10 cellular contexts compared by ENCODE assay signal in the genomic region with DNA sequence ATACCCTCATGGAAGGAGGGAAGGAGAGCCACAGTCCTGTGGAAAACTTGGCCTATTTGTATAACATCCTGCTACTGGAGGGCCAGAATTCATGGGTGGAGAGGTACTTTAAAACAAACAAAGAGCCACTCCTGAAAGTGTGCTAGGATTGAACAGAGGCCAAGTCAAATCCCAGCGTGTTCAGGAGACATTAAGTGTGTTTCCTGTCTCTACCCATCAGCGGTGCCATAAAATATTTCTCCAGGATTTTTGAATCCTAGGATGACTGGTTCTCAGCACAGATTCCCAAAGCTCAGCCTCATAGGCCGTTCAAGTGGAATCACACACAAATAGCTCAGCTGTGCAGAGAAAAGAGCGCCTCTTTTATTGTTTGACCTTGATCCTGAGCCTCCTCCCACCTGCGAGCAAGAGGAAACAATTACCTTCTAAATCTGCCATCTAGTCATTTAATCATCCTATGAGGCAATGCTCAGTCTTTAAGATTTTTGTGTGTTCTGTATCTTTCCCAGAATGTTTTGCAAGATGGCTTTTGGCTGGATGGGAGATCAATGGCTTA. TPM values are rescaled to one million over a fixed set of nuclear protein-coding genes. Genes with fewer than 3 reads are reported as not detected.
A peak's percentile ranks its signal among the peaks of the same experiment; 100 is the strongest.
DNase-seq lines count a peak whose midpoint lies in the region; ATAC-seq, FAIRE-seq and TF ChIP-seq lines count a peak whose summit lies in the region.
"Had no signal": no experiment of that assay in that cellular context is flagged by ENCODE, and none has a peak within 500 bp of the region (broad histone marks: within the 10 kb centered on the region; RNA-seq: fewer than 3 reads in every experiment).

No MANE protein-coding gene starts in this region.

- H3K9me1 ChIP-seq in endothelial cell of umbilical vein (replicated peaks; ENCODE audit: control insufficient read depth, extremely low read depth, insufficient read depth, low read length), result no peaks in the 10 kb centered on the region

- H2AFZ ChIP-seq in endothelial cell of umbilical vein (ENCODE audit: low read depth, low read length) (peak overlapping the region; percentile 88), neuron (ENCODE audit: low read depth, low read length) (peak overlapping the region; percentile 83)

- H3K9ac ChIP-seq in BLaER1 treated with 17β-estradiol and CSF1 and Interleukin-3, amounts not matched to agents 10 nM and 100 nM, result peak overlapping the region in 10 of 11 experiments; percentile 36 to 64 (median 62); a peak in 16 of 22 replicates
- peak overlapping the region; percentile 80 for H3K9ac ChIP-seq in endothelial cell of umbilical vein (replicated peaks; ENCODE audit: extremely low read depth, insufficient read depth, low read length)
- H3K9ac ChIP-seq: KMS-11 had no signal

- peaks cover 13 to 32% (median 24%) of the 10 kb centered on the region in 10 experiments for H3K4me1 ChIP-seq in BLaER1 treated with 17β-estradiol and CSF1 and Interleukin-3, amounts not matched to agents 10 nM and 100 nM
- H3K4me1 ChIP-seq in endothelial cell of umbilical vein (ENCODE audit: control insufficient read depth, extremely low read depth, insufficient read depth, low read length) (peaks cover 15% of the 10 kb centered on the region), neuron (ENCODE audit: insufficient read depth, low read length) (peaks cover 17% of the 10 kb centered on the region)

- CTCF ChIA-PET in endothelial cell of umbilical vein (lab: Charles Lee), result interaction anchor here (0.7 to 2.6 kb wide), 7 partner anchors 12 to 81 kb away, joined by 3 to 11 read pairs (median 4); a partner anchor contains a TSS

- POLR2A ChIA-PET in endothelial cell of umbilical vein (lab: Charles Lee), result interaction anchor here (0.5 to 1.7 kb wide), 4 partner anchors 11 to 35 kb away, joined by 3 to 6 read pairs (median 4); no protein-coding TSS in a partner anchor

- ATAC-seq in GM18873 (IDR thresholded peaks at IDR 0.05; ENCODE audit: low FRiP score, unreplicated experiment), result no peak

- peaks cover 19 to 34% (median 29%) of the 10 kb centered on the region in 11 experiments for H3K9me3 ChIP-seq in BLaER1 treated with 17β-estradiol and CSF1 and Interleukin-3, amounts not matched to agents 10 nM and 100 nM (replicated peaks in 1 of 11)
- peaks cover 5% of the 10 kb centered on the region for H3K9me3 ChIP-seq in endothelial cell of umbilical vein (replicated peaks; ENCODE audit: control insufficient read depth, insufficient read depth, low read length)
- peaks cover 6% of the 10 kb centered on the region for H3K9me3 ChIP-seq in neuron (ENCODE audit: low read length)

- intact Hi-C loops in endothelial cell of umbilical vein (cut with micrococcal nuclease), result loop anchor here (1.0 to 5.0 kb wide), 2 partner anchors 8 to 37 kb away; no protein-coding TSS in a partner anchor

- peak overlapping the region; percentile 18 to 78 (median 71); a peak in 20 of 22 replicates for H3K27ac ChIP-seq in BLaER1 treated with 17β-estradiol and CSF1 and Interleukin-3, amounts not matched to agents 10 nM and 100 nM
- H3K27ac ChIP-seq in endothelial cell of umbilical vein (ENCODE audit: insufficient read depth, low read depth, low read length), result peak overlapping the region; percentile 96
- H3K27ac ChIP-seq: KMS-11 had no signal

- peak overlapping the region; percentile 48 to 79 (median 73) for H3K4me2 ChIP-seq in BLaER1 treated with 17β-estradiol and CSF1 and Interleukin-3, amounts not matched to agents 10 nM and 100 nM
- H3K4me2 ChIP-seq in endothelial cell of umbilical vein (ENCODE audit: insufficient read depth, low read length), result peak overlapping the region; percentile 49
- H3K4me2 ChIP-seq: KMS-11 had no signal

- DNase-seq in NCI-H345 (lab: John Stamatoyannopoulos, UW) (peak; percentile 77), endothelial cell of umbilical vein (ENCODE audit: low read depth, low spot score) (no peak), ACHN (no peak), foreskin fibroblast (no peak), GDM1 (lab: John Stamatoyannopoulos, UW) (no peak)
- DNase-seq: activated T-cell treated with anti-CD3 and anti-CD28 coated beads, Interleukin-2, amount 50 U/mL, for 1 hour had no signal

- H3K79me2 ChIP-seq in endothelial cell of umbilical vein (ENCODE audit: control insufficient read depth, insufficient read depth, low read length), result no peaks in the 10 kb centered on the region

- peak overlapping the region in 2 of 10 experiments; percentile 8 to 10; a peak in 1 of 20 replicates for H3K4me3 ChIP-seq in BLaER1 treated with 17β-estradiol and CSF1 and Interleukin-3, amounts not matched to agents 10 nM and 100 nM
- peak overlapping the region in 1 of 3 experiments; percentile 7 for H3K4me3 ChIP-seq in endothelial cell of umbilical vein (replicated peaks in 1 of 3; ENCODE audit: insufficient read depth in 1 of 3, low read depth in 1 of 3, low read length in 3 of 3)
- H3K4me3 ChIP-seq in neuron (ENCODE audit: low read length), result peak overlapping the region; percentile 47
- no peak overlapping the region for H3K4me3 ChIP-seq in foreskin fibroblast (ENCODE audit: low read depth in 1 of 2, low read length in 2 of 2)

- no TSS peak for BruUV-seq in endothelial cell of umbilical vein (replicated peaks; lab: Mats Ljungman, UMichigan)

- TF ChIP-seq CTCF in endothelial cell of umbilical vein (IDR thresholded peaks at IDR 0.05; ENCODE audit: extremely low read depth in 1 of 2, insufficient read depth in 1 of 2, low read depth in 1 of 2, low read length in 2 of 2) (no peak), foreskin fibroblast (IDR thresholded peaks at IDR 0.05; ENCODE audit: low read depth, low read length) (no peak)

- peaks cover 0 to 11% (median 0%) of the 10 kb centered on the region in 11 experiments; a peak in 5 of 22 replicates for H3K36me3 ChIP-seq in BLaER1 treated with 17β-estradiol and CSF1 and Interleukin-3, amounts not matched to agents 10 nM and 100 nM
- H3K36me3 ChIP-seq in endothelial cell of umbilical vein (ENCODE audit: control insufficient read depth in 2 of 2, extremely low read depth in 1 of 2, insufficient read depth in 2 of 2, low read length in 2 of 2), result no peaks in the 10 kb centered on the region
- H3K36me3 ChIP-seq in neuron (ENCODE audit: insufficient read depth, low read length), result no peaks in the 10 kb centered on the region

- no peak for TF ChIP-seq POLR2A in endothelial cell of umbilical vein (IDR thresholded peaks at IDR 0.05; ENCODE audit: low read depth, low read length)

- dilution Hi-C loops in endothelial cell of umbilical vein (cut with MboI; ENCODE audit: extremely low pct_ligation_motif_present, low sequenced_read_pairs), result no loop called here

- in situ Hi-C loops in ACHN (cut with HindIII; ENCODE audit: low pct_ligation_motif_present, low pct_unique_long_range_greater_than_20kb, low sequenced_read_pairs), result no loop called here

- H3K27me3 ChIP-seq in BLaER1 treated with 17β-estradiol and CSF1 and Interleukin-3, amounts not matched to agents 10 nM and 100 nM, result no peaks in the 10 kb centered on the region
- H3K27me3 ChIP-seq in endothelial cell of umbilical vein (ENCODE audit: control insufficient read depth in 2 of 2, insufficient read depth in 2 of 2, low read length in 2 of 2) (no peaks in the 10 kb centered on the region), neuron (ENCODE audit: insufficient read depth, low read length) (no peaks in the 10 kb centered on the region)

- no peaks in the 10 kb centered on the region for H4K20me1 ChIP-seq in BLaER1 treated with 17β-estradiol and CSF1 and Interleukin-3, amounts not matched to agents 10 nM and 100 nM
- no peaks in the 10 kb centered on the region for H4K20me1 ChIP-seq in endothelial cell of umbilical vein (replicated peaks; ENCODE audit: control insufficient read depth, extremely low read depth, insufficient read depth, low read length)

- no peak for FAIRE-seq in endothelial cell of umbilical vein (lab: Jason Lieb, UNC)

TF ChIP-seq in endothelial cell of umbilical vein, 7 proteins besides CTCF, POLR2A, EP300 and RAD21:
- TF ChIP-seq FOS (IDR thresholded peaks at IDR 0.05; ENCODE audit: borderline replicate concordance, insufficient read depth, low read length) (no peak), MYC (IDR thresholded peaks at IDR 0.05; ENCODE audit: low read depth, low read length) (no peak), GATA2 (IDR thresholded peaks at IDR 0.05; ENCODE audit: insufficient read depth, insufficient read length, low read depth, low read length) (no peak), POLR2AphosphoS5 (IDR thresholded peaks at IDR 0.05; ENCODE audit: insufficient read depth, low read depth, low read length) (no peak), JUN (IDR thresholded peaks at IDR 0.05; ENCODE audit: borderline replicate concordance, insufficient read depth, insufficient read length, low read depth) (no peak), EZH2 (IDR thresholded peaks at IDR 0.05; ENCODE audit: borderline replicate concordance, low read depth, low read length, severe bottlenecking) (no peak)
- TF ChIP-seq, protein P1, sequence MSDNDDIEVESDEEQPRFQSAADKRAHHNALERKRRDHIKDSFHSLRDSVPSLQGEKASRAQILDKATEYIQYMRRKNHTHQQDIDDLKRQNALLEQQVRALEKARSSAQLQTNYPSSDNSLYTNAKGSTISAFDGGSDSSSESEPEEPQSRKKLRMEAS (IDR thresholded peaks at IDR 0.05; ENCODE audit: insufficient read depth, insufficient read length), result no peak
TF ChIP-seq in endothelial cell of umbilical vein: peak in this region for 0.

RNA-seq across cellular contexts. Expression of a gene that starts 31.8 kb away (rescaled TPM):
- total RNA-seq in endothelial cell of umbilical vein, result 39.7 and 46.8 TPM in 2 replicates
- 8.1 and 10.0 TPM in 2 replicates for polyA plus RNA-seq in endothelial cell of umbilical vein
- 9.7 and 9.9 TPM in 2 replicates for polyA plus RNA-seq in endothelial cell of umbilical vein (2011; cell fraction: cytosol; rRNA removed)
- 34.7 and 38.6 TPM in 2 replicates for polyA plus RNA-seq in endothelial cell of umbilical vein (2011; cell fraction: nucleus; rRNA removed)
- polyA plus RNA-seq in endothelial cell of umbilical vein (2012), result 14.3 and 14.9 TPM in 2 replicates
- polyA minus RNA-seq in endothelial cell of umbilical vein, result 45.8 and 48.3 TPM in 2 replicates
- polyA minus RNA-seq in endothelial cell of umbilical vein (2011; cell fraction: cytosol; rRNA and poly(A)+ RNA removed), result 3.3 TPM
- 92.9 and 113 TPM in 2 replicates for polyA minus RNA-seq in endothelial cell of umbilical vein (2011; cell fraction: nucleus; rRNA and poly(A)+ RNA removed)
